36 cellular contexts compared by ENCODE assay signal in genomic region chr12:90502070-90502469, GRCh38.
"Had no signal": no experiment of that assay in that cellular context is flagged by ENCODE, and none has a peak within 500 bp of the region (broad histone marks: within the 10 kb centered on the region; RNA-seq: fewer than 3 reads in every experiment).

No MANE protein-coding gene starts in this region.

- H3K4me3 ChIP-seq: MG63 had no signal

- H3K27ac ChIP-seq: KMS-11 had no signal

- DNase-seq: Karpas-422, Kasumi-1, MG63, MM.1S, MV-4-11, NCI-H1048, NCI-H1092, NCI-H1092 treated with DMSO at 0.1 percent for 48 hours, NCI-H1105, NCI-H1105 treated with DMSO at 0.1 percent for 48 hours, NCI-H1417, NCI-H1417 treated with DMSO at 0.1 percent for 48 hours, NCI-H1436, NCI-H1436 treated with DMSO at 0.1 percent for 48 hours, NCI-H146, NCI-H1694, NCI-H1694 treated with DMSO at 0.1 percent for 48 hours, NCI-H187, NCI-H187 treated with DMSO at 0.1 percent for 48 hours, NCI-H1930, NCI-H2029, NCI-H2029 treated with DMSO at 0.1 percent for 48 hours, NCI-H2081, NCI-H2081 treated with DMSO at 0.1 percent for 48 hours, NCI-H2107, NCI-H2171, NCI-H2171 treated with DMSO at 0.1 percent for 48 hours, NCI-H2227 treated with DMSO at 0.1 percent for 48 hours, NCI-H226, NCI-H345, NCI-H446, NCI-H446 treated with DMSO at 0.1 percent for 48 hours, NCI-H510A, NCI-H510A treated with DMSO at 0.1 percent for 48 hours, NCI-H524 had no signal

- H3K9me3 ChIP-seq: MG63 had no signal

- H3K4me2 ChIP-seq: KMS-11 had no signal

- H3K27me3 ChIP-seq: MG63 had no signal

- H3K9ac ChIP-seq: KMS-11 had no signal

- H3K36me3 ChIP-seq: MG63 had no signal
